ENCODE assay signal across 8 cellular contexts in the genomic region with DNA sequence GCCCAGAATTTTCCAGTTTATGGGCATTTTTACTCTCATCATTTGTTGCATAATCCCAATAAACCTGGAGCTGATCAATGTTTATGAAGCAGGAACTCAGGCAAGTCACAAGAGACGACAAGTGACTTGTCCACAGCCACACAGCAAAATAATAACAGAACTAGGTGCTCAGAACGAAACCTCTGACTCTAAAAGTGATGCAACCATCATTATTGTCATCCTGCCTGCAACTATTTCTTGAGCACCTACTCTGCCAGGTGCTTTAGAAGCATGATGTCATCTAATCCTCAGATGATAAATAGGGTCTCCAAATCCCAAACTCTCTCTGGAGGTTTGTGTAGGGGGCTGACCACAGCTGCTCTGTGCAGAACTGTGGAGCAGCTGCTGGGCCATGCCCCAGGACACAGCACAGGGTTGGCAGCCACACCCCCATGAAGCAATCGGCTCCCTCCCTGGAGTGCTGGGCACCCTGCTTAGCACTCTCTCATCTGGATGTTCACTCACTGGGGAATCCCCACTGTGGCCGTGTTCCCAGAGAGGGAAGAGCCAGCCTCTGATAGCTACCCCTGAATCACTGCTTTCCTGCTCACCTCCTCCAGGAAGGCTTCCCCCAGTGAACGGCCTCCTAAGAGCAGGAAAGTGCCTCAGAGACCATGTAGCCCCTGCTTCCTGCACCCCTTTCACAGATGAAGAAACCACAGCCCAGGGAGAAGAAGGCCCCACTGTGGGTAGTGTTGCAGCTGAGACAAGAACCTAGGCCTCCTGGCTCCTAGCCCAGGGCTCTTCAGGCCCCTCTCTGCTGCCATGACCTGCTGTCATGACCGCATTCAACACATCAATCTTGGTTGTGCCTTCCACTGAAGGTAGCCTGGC.
A peak's percentile ranks its signal among the peaks of the same experiment; 100 is the strongest.
DNase-seq lines count a peak whose midpoint lies in the region; ATAC-seq, FAIRE-seq and TF ChIP-seq lines count a peak whose summit lies in the region.

No MANE protein-coding gene starts in this region.

- DNase-seq in GM18507 (ENCODE audit: extremely low spot score, insufficient read length, low read depth): no peak
- peak; percentile 72 to 76 for DNase-seq in activated T-cell treated with anti-CD3 and anti-CD28 coated beads, Interleukin-2, amount 50 U/mL, for 48 hours
- DNase-seq in NCI-H1092 (lab: John Stamatoyannopoulos, UW): no peak
- DNase-seq in NCI-H2081 (lab: John Stamatoyannopoulos, UW): no peak
- DNase-seq in globus pallidus (ENCODE audit: low spot score): no peak

- H3K9me3 ChIP-seq in neutrophil: no peaks in the 10 kb centered on the region

- no peaks in the 10 kb centered on the region for H3K36me3 ChIP-seq in neutrophil

- no peak overlapping the region for H3K4me3 ChIP-seq in neutrophil (ENCODE audit: low read depth in 1 of 2, low read length in 1 of 2)

- no peak for TF ChIP-seq CTCF in neutrophil (IDR thresholded peaks at IDR 0.05)

- ATAC-seq in HG02852 (IDR thresholded peaks at IDR 0.05; ENCODE audit: unreplicated experiment): peak; percentile 47
- no peak for ATAC-seq in HG03108 (IDR thresholded peaks at IDR 0.05; ENCODE audit: unreplicated experiment)

- H3K27me3 ChIP-seq in neutrophil: peaks cover 9% of the 10 kb centered on the region

- peak; percentile 56 for FAIRE-seq in GM18507 (lab: Jason Lieb, UNC)

- peak overlapping the region; percentile 16 for H3K27ac ChIP-seq in neutrophil

- peaks cover 29 to 31% of the 10 kb centered on the region in 2 experiments for H3K4me1 ChIP-seq in neutrophil (ENCODE audit: control insufficient read depth in 1 of 2, insufficient read depth in 1 of 2, low read depth in 1 of 2, low read length in 1 of 2)

Comparison
In these comparisons a context has a peak if more than half of its experiments do, and no peak if none do; other contexts are left out.
1. DNase-seq: peak in activated T-cell treated with anti-CD3 and anti-CD28 coated beads, Interleukin-2, amount 50 U/mL, for 48 hours (2 of 2); none in GM18507 (single experiment), NCI-H1092 (single experiment), NCI-H2081 (0 of 2) and globus pallidus (single experiment).